In genomic region chr19:5228932-5229777, GRCh38 we compare ENCODE assay signal across 9 cellular contexts.
A peak's percentile ranks its signal among the peaks of the same experiment; 100 is the strongest.
DNase-seq lines count a peak whose midpoint lies in the region; ATAC-seq and TF ChIP-seq lines count a peak whose summit lies in the region.
"Had no signal": no experiment of that assay in that cellular context is flagged by ENCODE, and none has a peak within 500 bp of the region (broad histone marks: within the 10 kb centered on the region; RNA-seq: fewer than 3 reads in every experiment).

No MANE protein-coding gene starts in this region.

- H3K4me1 Mint-ChIP-seq in stimulated activated naive CD8-positive, alpha-beta T cell treated with anti-CD3 and anti-CD28 coated beads, Interleukin-15, Interleukin-2, amounts not matched to agents 100 ng/mL and 50 ng/mL, for 24 hours (ENCODE audit: low read depth) = peaks cover 8% of the 10 kb centered on the region
- peaks cover 9% of the 10 kb centered on the region for H3K4me1 Mint-ChIP-seq in memory B cell
- H3K4me1 Mint-ChIP-seq in osteocyte (ENCODE audit: unreplicated experiment) = no peaks in the 10 kb centered on the region

- no peaks in the 10 kb centered on the region for H3K4me1 ChIP-seq in effector memory CD4-positive, alpha-beta T cell (ENCODE audit: control insufficient read depth, insufficient read depth, low read length, poor library complexity, severe bottlenecking)

- H3K36me3 Mint-ChIP-seq in stimulated activated naive CD8-positive, alpha-beta T cell treated with anti-CD3 and anti-CD28 coated beads, Interleukin-15, Interleukin-2, amounts not matched to agents 100 ng/mL and 50 ng/mL, for 24 hours (ENCODE audit: low read depth) = no peaks in the 10 kb centered on the region
- H3K36me3 Mint-ChIP-seq in memory B cell (no peaks in the 10 kb centered on the region), osteocyte (ENCODE audit: unreplicated experiment) (peaks cover 16% of the 10 kb centered on the region)

- H3K36me3 ChIP-seq in effector memory CD4-positive, alpha-beta T cell (ENCODE audit: control insufficient read depth, insufficient read depth, low read length) = no peaks in the 10 kb centered on the region

- peaks cover 2% of the 10 kb centered on the region for H3K27me3 ChIP-seq in effector memory CD4-positive, alpha-beta T cell (replicated peaks; ENCODE audit: control insufficient read depth, insufficient read depth, low read length, poor library complexity, severe bottlenecking)

- peak overlapping the region; percentile 25 for H3K4me3 Mint-ChIP-seq in stimulated activated naive CD8-positive, alpha-beta T cell treated with anti-CD3 and anti-CD28 coated beads, Interleukin-15, Interleukin-2, amounts not matched to agents 100 ng/mL and 50 ng/mL, for 24 hours
- H3K4me3 Mint-ChIP-seq in memory B cell = peak overlapping the region; percentile 77
- no peak overlapping the region for H3K4me3 Mint-ChIP-seq in osteocyte (ENCODE audit: unreplicated experiment)

- no peak overlapping the region for H3K4me3 ChIP-seq in effector memory CD4-positive, alpha-beta T cell (ENCODE audit: insufficient read depth, low read depth, low read length, poor library complexity, severe bottlenecking)

- TF ChIP-seq CTCF in osteocyte (IDR thresholded peaks at IDR 0.05) (no peak), GM20000 (IDR thresholded peaks at IDR 0.05; ENCODE audit: extremely low read depth, missing control alignments) (no peak)

- DNase-seq in stimulated activated naive CD8-positive, alpha-beta T cell treated with anti-CD3 and anti-CD28 coated beads, Interleukin-15, Interleukin-2, amounts not matched to agents 100 U/mL and 50 U/mL, for 24 hours = no peak
- DNase-seq in amniotic epithelial cell (ENCODE audit: low read depth) = peak; percentile 17
- no peak for DNase-seq in memory B cell (ENCODE audit: low spot score in 2 of 2)
- no peak for DNase-seq in osteocyte (ENCODE audit: extremely low spot score, unreplicated experiment)
- no peak for DNase-seq in GM20000 (ENCODE audit: low spot score)
- no peak for DNase-seq in effector memory CD4-positive, alpha-beta T cell
- DNase-seq: NCI-H774 had no signal

- H3K9me3 ChIP-seq in effector memory CD4-positive, alpha-beta T cell (ENCODE audit: control insufficient read depth, low read length) = no peaks in the 10 kb centered on the region

- no peak overlapping the region for H3K27ac ChIP-seq in effector memory CD4-positive, alpha-beta T cell (ENCODE audit: insufficient read depth, low read length, poor library complexity, severe bottlenecking)

- no peak overlapping the region for H3K27ac Mint-ChIP-seq in stimulated activated naive CD8-positive, alpha-beta T cell treated with anti-CD3 and anti-CD28 coated beads, Interleukin-15, Interleukin-2, amounts not matched to agents 100 ng/mL and 50 ng/mL, for 24 hours
- no peak overlapping the region for H3K27ac Mint-ChIP-seq in memory B cell
- no peak overlapping the region for H3K27ac Mint-ChIP-seq in osteocyte (ENCODE audit: unreplicated experiment)

- peaks cover 16% of the 10 kb centered on the region for H3K27me3 Mint-ChIP-seq in stimulated activated naive CD8-positive, alpha-beta T cell treated with anti-CD3 and anti-CD28 coated beads, Interleukin-15, Interleukin-2, amounts not matched to agents 100 ng/mL and 50 ng/mL, for 24 hours
- H3K27me3 Mint-ChIP-seq in memory B cell (peaks cover 20% of the 10 kb centered on the region), osteocyte (ENCODE audit: unreplicated experiment) (no peaks in the 10 kb centered on the region)

- no peaks in the 10 kb centered on the region for H3K9me3 Mint-ChIP-seq in stimulated activated naive CD8-positive, alpha-beta T cell treated with anti-CD3 and anti-CD28 coated beads, Interleukin-15, Interleukin-2, amounts not matched to agents 100 ng/mL and 50 ng/mL, for 24 hours
- no peaks in the 10 kb centered on the region for H3K9me3 Mint-ChIP-seq in memory B cell
- H3K9me3 Mint-ChIP-seq in osteocyte (ENCODE audit: unreplicated experiment) = no peaks in the 10 kb centered on the region

- ATAC-seq in stimulated activated naive CD8-positive, alpha-beta T cell treated with anti-CD3 and anti-CD28 coated beads, Interleukin-15, Interleukin-2, amounts not matched to agents 100 U/mL and 50 U/mL, for 24 hours = no peak
- ATAC-seq in memory B cell (ENCODE audit: low read depth) (no peak), GM21576 (IDR thresholded peaks at IDR 0.05; ENCODE audit: unreplicated experiment) (no peak)
